In genomic region chr1:96845464-96845863, GRCh38 we compare ENCODE assay signal across 8 cellular contexts.
DNase-seq lines count a peak whose midpoint lies in the region; ATAC-seq and TF ChIP-seq lines count a peak whose summit lies in the region.

No MANE protein-coding gene starts in this region.

- no peaks in the 10 kb centered on the region for H3K36me3 ChIP-seq in psoas muscle (ENCODE audit: insufficient read depth in 1 of 2, low read depth in 1 of 2)
- no peaks in the 10 kb centered on the region for H3K36me3 ChIP-seq in MG63

- H3K27me3 ChIP-seq in psoas muscle (ENCODE audit: insufficient read depth in 3 of 3, low read length in 2 of 3): no peaks in the 10 kb centered on the region
- no peaks in the 10 kb centered on the region for H3K27me3 ChIP-seq in MG63

- H3K27ac ChIP-seq in psoas muscle: no peak overlapping the region

- peak; percentile 54 for TF ChIP-seq CTCF in psoas muscle (IDR thresholded peaks at IDR 0.05)

- DNase-seq in Ammon's horn (ENCODE audit: low spot score) (peak; percentile 20), SKM-1 treated with dmso at 0.1 percent for 144 hours (lab: John Stamatoyannopoulos, UW; ENCODE audit: unreplicated experiment) (peak; percentile 15), psoas muscle (no peak), MG63 (no peak), NCI-H226 (no peak)

- intact Hi-C loops in psoas muscle (cut with DNase I): loop anchor here (2.0 to 10.0 kb wide), 2 partner anchors 609 to 611 kb away; no protein-coding TSS in a partner anchor

- WGBS in psoas muscle, 3 donors: 60 to 65% (median 62%) methylated on average over 8 of the region's 8 CpGs

- no peaks in the 10 kb centered on the region for H3K4me1 ChIP-seq in psoas muscle

- H3K9me3 ChIP-seq in psoas muscle (no peaks in the 10 kb centered on the region), MG63 (no peaks in the 10 kb centered on the region)

- H3K4me3 ChIP-seq in psoas muscle (no peak overlapping the region), MG63 (no peak overlapping the region)

- ATAC-seq in GM18909 (IDR thresholded peaks at IDR 0.05; ENCODE audit: poor library complexity, unreplicated experiment) (peak; percentile 84), HG03159 (IDR thresholded peaks at IDR 0.05; ENCODE audit: unreplicated experiment) (peak; percentile 85), esophagus mucosa (peak; percentile 48), psoas muscle (peak; percentile 42 to 59 (median 58))

Comparison
In these comparisons a context has a peak if more than half of its experiments do, and no peak if none do; other contexts are left out.
1. DNase-seq: peak in Ammon's horn (single experiment) and SKM-1 treated with dmso at 0.1 percent for 144 hours (single experiment); none in psoas muscle (0 of 2), MG63 (single experiment) and NCI-H226 (single experiment).
2. Peak in every context shown above with its lines, with median percentiles within 50 percentile points of each other: ATAC-seq.